ENCODE assay signal across 1 cellular context in the genomic region with DNA sequence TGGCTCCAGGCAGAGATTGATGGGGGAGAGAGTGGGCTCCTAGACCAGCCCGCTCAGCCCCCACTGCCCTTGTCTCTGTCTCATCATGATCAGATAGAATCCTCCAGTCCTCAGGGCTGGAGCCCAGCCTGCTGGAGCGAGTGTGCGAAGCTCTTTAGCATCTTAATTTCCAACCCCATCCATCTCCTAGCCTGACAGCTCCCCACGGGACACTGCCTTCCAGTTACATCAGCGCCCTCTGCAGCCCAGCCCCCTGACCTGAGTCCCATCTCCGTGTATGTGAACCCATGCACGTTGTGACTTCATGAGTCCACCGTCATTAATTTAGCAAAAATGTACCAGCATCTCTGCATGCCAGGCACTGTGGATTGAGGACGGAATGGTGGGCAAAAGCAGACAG.
TF ChIP-seq lines count a peak whose summit lies in the region.

No MANE protein-coding gene starts in this region.

TF ChIP-seq in H1, 55 proteins besides CTCF, POLR2A, EP300 and RAD21:
- TF ChIP-seq MAX (IDR thresholded peaks at IDR 0.05) = peak; percentile 59; the same call in 1 of the 2 replicates
- TF ChIP-seq SIN3A (conservative IDR thresholded peaks at IDR 0.05 in 1 of 2, IDR thresholded peaks at IDR 0.05 in 1 of 2; ENCODE audit: low read depth in 1 of 2, low read length in 2 of 2) = peak; percentile 59 to 64; a peak in 2 of 4 replicates
- TF ChIP-seq CBX5 (IDR thresholded peaks at IDR 0.05; ENCODE audit: low read depth, low read length) = no peak
- TF ChIP-seq POLR2AphosphoS5 (IDR thresholded peaks at IDR 0.05; ENCODE audit: low read depth, low read length) = no peak
- TF ChIP-seq POU5F1 (IDR thresholded peaks at IDR 0.05; ENCODE audit: low read depth, low read length) = no peak
TF ChIP-seq in H1: peak in this region for 2.
